In the genomic region with DNA sequence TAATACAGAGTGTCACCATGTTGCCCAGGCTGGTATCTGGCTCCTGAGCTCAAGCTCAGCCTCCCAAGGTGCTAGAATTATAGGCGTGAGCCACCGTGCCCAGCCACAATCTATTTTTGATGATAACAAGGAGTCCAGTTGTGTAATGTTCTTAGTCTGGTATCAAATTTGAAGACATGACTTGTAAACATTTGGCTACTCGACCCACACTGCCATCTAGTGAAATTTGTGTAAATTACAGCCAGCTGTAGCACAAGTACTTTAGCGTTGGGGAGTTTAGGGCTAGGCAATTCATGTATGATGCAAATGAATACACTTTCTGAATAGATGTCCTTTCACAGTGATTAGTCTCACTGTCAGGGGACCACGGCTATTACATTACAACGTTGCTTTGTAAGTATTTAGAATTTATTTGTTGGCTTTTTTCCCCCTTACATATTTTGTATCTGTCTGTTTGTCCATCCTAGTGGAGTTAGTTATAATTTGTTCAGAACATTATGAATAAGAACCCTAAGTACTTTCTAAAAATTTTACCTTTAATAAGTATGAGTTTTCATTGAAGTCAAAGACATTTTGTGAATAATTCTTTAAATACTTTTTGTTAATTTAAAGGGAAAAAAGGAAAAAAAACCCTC, we compare ENCODE assay signal across 8 cellular contexts.
DNase-seq lines count a peak whose midpoint lies in the region; ATAC-seq and TF ChIP-seq lines count a peak whose summit lies in the region.

No MANE protein-coding gene starts in this region.

- WGBS in body of pancreas, 2 donors, result 0 to 2% methylated on average over 6 of the region's 6 CpGs

- no peak for TF ChIP-seq POLR2A in body of pancreas (IDR thresholded peaks at IDR 0.05)

- POLR2A ChIA-PET in AG04450 (lab: Yijun Ruan, JAX), result no interaction called here

- H3K27me3 ChIP-seq in AG04450 (ENCODE audit: control insufficient read depth, insufficient read depth, low read length) (no peaks in the 10 kb centered on the region), body of pancreas (no peaks in the 10 kb centered on the region)

- H3K4me3 ChIP-seq in AG04450 (ENCODE audit: low read depth, low read length), result no peak overlapping the region
- H3K4me3 ChIP-seq in body of pancreas, result no peak overlapping the region

- CTCF ChIA-PET in AG04450 (lab: Charles Lee), result interaction anchor here (0.8 to 3.8 kb wide), 24 partner anchors 8 to 464 kb away, joined by 3 to 53 read pairs (median 4); no protein-coding TSS in a partner anchor

- ATAC-seq in GM18511 (IDR thresholded peaks at IDR 0.05; ENCODE audit: unreplicated experiment), result peak; percentile 96
- peak; percentile 87 for ATAC-seq in HG02973 (IDR thresholded peaks at IDR 0.05; ENCODE audit: unreplicated experiment)
- ATAC-seq in body of pancreas, result peak; percentile 86

- H3K4me1 ChIP-seq in body of pancreas, result no peaks in the 10 kb centered on the region

- intact Hi-C loops in body of pancreas (cut with DNase I), result loop anchor here (10.0 kb wide), 2 partner anchors 152 to 272 kb away; no protein-coding TSS in a partner anchor

- no peak overlapping the region for H3K27ac ChIP-seq in AG04450 (ENCODE audit: low read depth, low read length)
- no peak overlapping the region for H3K27ac ChIP-seq in body of pancreas

- H3K36me3 ChIP-seq in body of pancreas (replicated peaks in 1 of 2; ENCODE audit: insufficient read depth in 1 of 2, low read depth in 2 of 2), result no peaks in the 10 kb centered on the region

- TF ChIP-seq CTCF in AG04450 (IDR thresholded peaks at IDR 0.05; ENCODE audit: low read depth, low read length) (peak; percentile 85), body of pancreas (IDR thresholded peaks at IDR 0.05) (peak; percentile 64 to 92 (median 87))

- DNase-seq in AG04450 (ENCODE audit: low read depth, low spot score) (peak; percentile 56), NCI-H1694 treated with DMSO at 0.1 percent for 48 hours (lab: John Stamatoyannopoulos, UW) (peak; percentile 65), T-helper 22 cell (ENCODE audit: low read depth) (peak; percentile 4), body of pancreas (peak; percentile 68 to 80 (median 72)), iPS-NIHi11 (ENCODE audit: low spot score) (peak; percentile 60)
- DNase-seq in stimulated activated CD4-positive, alpha-beta T cell treated with anti-CD3 and anti-CD28 coated beads, Interleukin-12 subunit alpha, Interleukin-12 subunit beta, amount 100 ng/mL, for 48 hours (ENCODE audit: low read depth in 2 of 3, low spot score in 1 of 3), result peak; percentile 20 to 58 (median 29)

- no peaks in the 10 kb centered on the region for H3K9me3 ChIP-seq in AG04450 (ENCODE audit: control insufficient read depth, insufficient read depth, low read length)
- H3K9me3 ChIP-seq in body of pancreas, result no peaks in the 10 kb centered on the region

Comparison
In these comparisons a context has a peak if more than half of its experiments do, and no peak if none do; other contexts are left out.
1. DNase-seq: peak in every context shown above with its lines; median percentile 72 in body of pancreas; 65 in NCI-H1694 treated with DMSO at 0.1 percent for 48 hours; 60 in iPS-NIHi11; 56 in AG04450; 29 in stimulated activated CD4-positive, alpha-beta T cell treated with anti-CD3 and anti-CD28 coated beads, Interleukin-12 subunit alpha, Interleukin-12 subunit beta, amount 100 ng/mL, for 48 hours; 4 in T-helper 22 cell.